In the genomic region with DNA sequence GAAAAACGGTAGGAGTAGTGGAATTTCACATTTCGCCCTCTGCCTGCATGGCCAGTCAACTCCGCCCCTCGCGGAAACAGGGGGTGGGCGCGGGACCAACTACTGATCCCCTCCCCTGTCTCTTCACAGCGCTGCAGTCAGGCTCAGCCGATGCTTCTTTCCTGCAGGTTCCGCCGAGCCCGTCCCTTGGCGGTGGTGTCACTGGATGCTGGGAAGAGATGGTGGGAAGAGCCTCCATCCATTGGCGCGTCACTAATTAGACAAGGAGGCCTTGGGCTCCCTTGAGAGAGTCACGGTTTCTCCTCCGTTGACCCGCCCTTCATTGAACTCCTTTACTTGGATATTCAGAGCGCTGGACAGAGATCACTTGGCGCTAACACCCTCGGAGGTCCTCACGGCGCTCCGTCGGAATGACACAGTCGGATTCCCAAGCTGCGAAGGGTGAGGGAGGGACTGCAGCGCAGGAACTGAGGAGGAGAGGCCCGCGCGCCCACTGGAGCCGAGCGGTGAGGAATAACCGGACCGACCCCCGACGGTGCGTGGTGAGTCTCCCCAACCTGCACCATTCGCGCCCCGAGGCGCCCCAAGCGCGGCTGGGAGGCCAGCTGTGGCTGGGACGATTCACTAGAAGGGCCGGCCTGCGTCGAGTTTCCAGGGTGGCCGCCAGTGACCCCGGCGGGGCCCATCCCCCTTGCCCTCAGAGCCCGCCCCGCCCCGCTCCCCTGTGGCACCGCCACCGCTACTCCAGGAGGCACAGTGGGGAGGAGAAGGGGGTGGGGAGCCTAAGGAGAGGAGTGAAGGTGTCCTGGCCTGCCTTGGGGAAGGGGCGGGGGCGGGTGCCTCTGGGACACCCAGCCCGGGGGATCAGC, we compare ENCODE assay signal across 1 cellular context.
TF ChIP-seq lines count a peak whose summit lies in the region.

No MANE protein-coding gene starts in this region.

TF ChIP-seq in GM12878, 131 proteins besides CTCF, POLR2A, EP300 and RAD21:
- TF ChIP-seq, protein P1, sequence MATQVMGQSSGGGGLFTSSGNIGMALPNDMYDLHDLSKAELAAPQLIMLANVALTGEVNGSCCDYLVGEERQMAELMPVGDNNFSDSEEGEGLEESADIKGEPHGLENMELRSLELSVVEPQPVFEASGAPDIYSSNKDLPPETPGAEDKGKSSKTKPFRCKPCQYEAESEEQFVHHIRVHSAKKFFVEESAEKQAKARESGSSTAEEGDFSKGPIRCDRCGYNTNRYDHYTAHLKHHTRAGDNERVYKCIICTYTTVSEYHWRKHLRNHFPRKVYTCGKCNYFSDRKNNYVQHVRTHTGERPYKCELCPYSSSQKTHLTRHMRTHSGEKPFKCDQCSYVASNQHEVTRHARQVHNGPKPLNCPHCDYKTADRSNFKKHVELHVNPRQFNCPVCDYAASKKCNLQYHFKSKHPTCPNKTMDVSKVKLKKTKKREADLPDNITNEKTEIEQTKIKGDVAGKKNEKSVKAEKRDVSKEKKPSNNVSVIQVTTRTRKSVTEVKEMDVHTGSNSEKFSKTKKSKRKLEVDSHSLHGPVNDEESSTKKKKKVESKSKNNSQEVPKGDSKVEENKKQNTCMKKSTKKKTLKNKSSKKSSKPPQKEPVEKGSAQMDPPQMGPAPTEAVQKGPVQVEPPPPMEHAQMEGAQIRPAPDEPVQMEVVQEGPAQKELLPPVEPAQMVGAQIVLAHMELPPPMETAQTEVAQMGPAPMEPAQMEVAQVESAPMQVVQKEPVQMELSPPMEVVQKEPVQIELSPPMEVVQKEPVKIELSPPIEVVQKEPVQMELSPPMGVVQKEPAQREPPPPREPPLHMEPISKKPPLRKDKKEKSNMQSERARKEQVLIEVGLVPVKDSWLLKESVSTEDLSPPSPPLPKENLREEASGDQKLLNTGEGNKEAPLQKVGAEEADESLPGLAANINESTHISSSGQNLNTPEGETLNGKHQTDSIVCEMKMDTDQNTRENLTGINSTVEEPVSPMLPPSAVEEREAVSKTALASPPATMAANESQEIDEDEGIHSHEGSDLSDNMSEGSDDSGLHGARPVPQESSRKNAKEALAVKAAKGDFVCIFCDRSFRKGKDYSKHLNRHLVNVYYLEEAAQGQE (IDR thresholded peaks at IDR 0.05; ENCODE audit: low read depth, low read length), result 0 out of 2 replicates have a peak, but pooled peaks have one; percentile 57
- no peak for TF ChIP-seq SMC3 (IDR thresholded peaks at IDR 0.05; ENCODE audit: borderline replicate concordance, low read length)
TF ChIP-seq in GM12878: peak in this region for 1.
